Comparison of ENCODE assay signal across 1 cellular context in the genomic region with DNA sequence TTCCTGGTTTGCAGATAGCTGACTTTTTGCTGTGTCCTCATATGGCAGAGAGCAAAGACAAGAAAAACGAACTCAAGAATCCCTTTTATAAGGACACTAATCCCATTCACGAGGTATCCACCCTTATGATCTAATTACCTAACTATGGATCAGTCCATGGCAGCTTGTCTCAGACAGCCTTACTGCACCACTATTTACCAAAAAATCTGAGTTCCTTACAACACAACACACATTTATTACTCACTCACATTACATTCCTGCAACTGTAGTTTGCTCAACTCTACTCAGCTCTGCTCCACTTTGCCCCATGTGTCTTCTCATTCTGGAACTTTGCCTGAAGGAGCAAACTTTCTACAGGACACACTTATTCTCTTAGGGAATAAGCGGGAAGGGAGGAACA.
TF ChIP-seq lines count a peak whose summit lies in the region.

No MANE protein-coding gene starts in this region.

TF ChIP-seq in SK-N-SH, 30 proteins besides CTCF, POLR2A, EP300 and RAD21:
- no peak for TF ChIP-seq FOXM1 (IDR thresholded peaks at IDR 0.05; ENCODE audit: low read depth)
- TF ChIP-seq RXRA (IDR thresholded peaks at IDR 0.05; ENCODE audit: borderline replicate concordance, low read depth) = no peak
- TF ChIP-seq CHD2 (IDR thresholded peaks at IDR 0.05; ENCODE audit: low read length, partially characterized antibody) = no peak
- TF ChIP-seq MXI1 (IDR thresholded peaks at IDR 0.05; ENCODE audit: low read depth, low read length) = no peak
- TF ChIP-seq USF1 (IDR thresholded peaks at IDR 0.05; ENCODE audit: borderline replicate concordance, low read depth) = no peak
- TF ChIP-seq USF2 (IDR thresholded peaks at IDR 0.05; ENCODE audit: borderline replicate concordance, low read depth, low read length) = no peak
- no peak for TF ChIP-seq NFIC (IDR thresholded peaks at IDR 0.05; ENCODE audit: borderline replicate concordance)
- TF ChIP-seq ELF1 (IDR thresholded peaks at IDR 0.05) = no peak
- no peak for TF ChIP-seq POLR2AphosphoS5 (IDR thresholded peaks at IDR 0.05; ENCODE audit: low read depth, low read length)
- TF ChIP-seq FOXJ3 (CRISPR knock-in tag; IDR thresholded peaks at IDR 0.05) = no peak
- no peak for TF ChIP-seq EZH2phosphoT487 (IDR thresholded peaks at IDR 0.05; ENCODE audit: borderline replicate concordance, low read depth)
- TF ChIP-seq JUND (IDR thresholded peaks at IDR 0.05) = no peak
- TF ChIP-seq, protein P1, sequence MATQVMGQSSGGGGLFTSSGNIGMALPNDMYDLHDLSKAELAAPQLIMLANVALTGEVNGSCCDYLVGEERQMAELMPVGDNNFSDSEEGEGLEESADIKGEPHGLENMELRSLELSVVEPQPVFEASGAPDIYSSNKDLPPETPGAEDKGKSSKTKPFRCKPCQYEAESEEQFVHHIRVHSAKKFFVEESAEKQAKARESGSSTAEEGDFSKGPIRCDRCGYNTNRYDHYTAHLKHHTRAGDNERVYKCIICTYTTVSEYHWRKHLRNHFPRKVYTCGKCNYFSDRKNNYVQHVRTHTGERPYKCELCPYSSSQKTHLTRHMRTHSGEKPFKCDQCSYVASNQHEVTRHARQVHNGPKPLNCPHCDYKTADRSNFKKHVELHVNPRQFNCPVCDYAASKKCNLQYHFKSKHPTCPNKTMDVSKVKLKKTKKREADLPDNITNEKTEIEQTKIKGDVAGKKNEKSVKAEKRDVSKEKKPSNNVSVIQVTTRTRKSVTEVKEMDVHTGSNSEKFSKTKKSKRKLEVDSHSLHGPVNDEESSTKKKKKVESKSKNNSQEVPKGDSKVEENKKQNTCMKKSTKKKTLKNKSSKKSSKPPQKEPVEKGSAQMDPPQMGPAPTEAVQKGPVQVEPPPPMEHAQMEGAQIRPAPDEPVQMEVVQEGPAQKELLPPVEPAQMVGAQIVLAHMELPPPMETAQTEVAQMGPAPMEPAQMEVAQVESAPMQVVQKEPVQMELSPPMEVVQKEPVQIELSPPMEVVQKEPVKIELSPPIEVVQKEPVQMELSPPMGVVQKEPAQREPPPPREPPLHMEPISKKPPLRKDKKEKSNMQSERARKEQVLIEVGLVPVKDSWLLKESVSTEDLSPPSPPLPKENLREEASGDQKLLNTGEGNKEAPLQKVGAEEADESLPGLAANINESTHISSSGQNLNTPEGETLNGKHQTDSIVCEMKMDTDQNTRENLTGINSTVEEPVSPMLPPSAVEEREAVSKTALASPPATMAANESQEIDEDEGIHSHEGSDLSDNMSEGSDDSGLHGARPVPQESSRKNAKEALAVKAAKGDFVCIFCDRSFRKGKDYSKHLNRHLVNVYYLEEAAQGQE (IDR thresholded peaks at IDR 0.05; ENCODE audit: low read depth, low read length) = no peak
- no peak for TF ChIP-seq RCOR1 (IDR thresholded peaks at IDR 0.05; ENCODE audit: low read length)
- TF ChIP-seq GATA2 (CRISPR knock-in tag; IDR thresholded peaks at IDR 0.05) = no peak
- no peak for TF ChIP-seq RFX5 (IDR thresholded peaks at IDR 0.05; ENCODE audit: low read length)
- TF ChIP-seq GABPA (IDR thresholded peaks at IDR 0.05; ENCODE audit: low read depth) = no peak
- TF ChIP-seq SMC3 (IDR thresholded peaks at IDR 0.05; ENCODE audit: low read depth, low read length) = no peak
- no peak for TF ChIP-seq YY1 (IDR thresholded peaks at IDR 0.05; ENCODE audit: low read depth)
- no peak for TF ChIP-seq TCF12 (IDR thresholded peaks at IDR 0.05)
